ENCODE assay signal across 23 cellular contexts in genomic region chr3:135161425-135161824, GRCh38.
"Had no signal": no experiment of that assay in that cellular context is flagged by ENCODE, and none has a peak within 500 bp of the region (broad histone marks: within the 10 kb centered on the region; RNA-seq: fewer than 3 reads in every experiment).

No MANE protein-coding gene starts in this region.

- H3K9ac ChIP-seq: KMS-11 had no signal

- ATAC-seq: activated CD4-positive, alpha-beta T cell treated with anti-CD3 and anti-CD28 coated beads for 36 hours; activated T-helper 17 cell treated with anti-CD3 and anti-CD28 coated beads, Interleukin-2, amount 50 U/mL, for 72 hours; PC-3; T-cell had no signal

- H3K4me2 ChIP-seq: KMS-11 had no signal

- FAIRE-seq: astrocyte, TTC549 had no signal

- DNase-seq: activated CD4-positive, alpha-beta memory T cell treated with anti-CD3 and anti-CD28 coated beads, Interleukin-2, amount 10 ng/mL, durations not matched to agents 7 days and 5 days; activated CD4-positive, alpha-beta T cell treated with anti-CD3 and anti-CD28 coated beads for 36 hours; activated CD4-positive, alpha-beta T cell treated with anti-CD3 and anti-CD28 coated beads, Interleukin-2, amount 50 U/mL, for 1 hour; activated gamma-delta T cell; activated naive CD4-positive, alpha-beta T cell treated with anti-CD3 and anti-CD28 coated beads for 36 hours; activated T-cell treated with anti-CD3 and anti-CD28 coated beads for 4 hours; activated T-cell treated with anti-CD3 and anti-CD28 coated beads, Interleukin-2, amount 50 U/mL, for 48 hours; amygdala; NCI-H1092; NCI-H1417; NCI-H1930; NCI-H2107; NCI-H2171 treated with DMSO at 0.1 percent for 48 hours; NCI-H510A treated with DMSO at 0.1 percent for 48 hours; PC-3; SIG-M5; T-cell; T-helper 2 cell; T1000 had no signal

- H3K27ac ChIP-seq: KMS-11 had no signal
